Comparison of ENCODE assay signal across 1 cellular context in genomic region chr20:46056970-46057855, GRCh38.
TF ChIP-seq lines count a peak whose summit lies in the region.

No MANE protein-coding gene starts in this region.

TF ChIP-seq in HepG2, 621 proteins besides CTCF, POLR2A, EP300 and RAD21 (continues in another document):
- no peak for TF ChIP-seq ZNF431 (CRISPR knock-in tag; IDR thresholded peaks at IDR 0.05; ENCODE audit: borderline replicate concordance, low read depth)
- TF ChIP-seq ESRRA (CRISPR knock-in tag; IDR thresholded peaks at IDR 0.05; ENCODE audit: low read depth) = no peak
- TF ChIP-seq ZFP37 (CRISPR knock-in tag; IDR thresholded peaks at IDR 0.05; ENCODE audit: borderline replicate concordance) = no peak
- no peak for TF ChIP-seq ZNF660 (CRISPR knock-in tag; IDR thresholded peaks at IDR 0.05; ENCODE audit: borderline replicate concordance, low read depth)
- no peak for TF ChIP-seq PHF20 (CRISPR knock-in tag; IDR thresholded peaks at IDR 0.05)
- TF ChIP-seq ZNF749 (CRISPR knock-in tag; IDR thresholded peaks at IDR 0.05; ENCODE audit: borderline replicate concordance) = no peak
- peak; percentile 36; the same call in 1 of the 2 replicates for TF ChIP-seq NFKB2 (CRISPR knock-in tag; IDR thresholded peaks at IDR 0.05; ENCODE audit: borderline replicate concordance)
- peak; percentile 66 for TF ChIP-seq PTBP1 (IDR thresholded peaks at IDR 0.05; ENCODE audit: low read depth, low read length, poor library complexity, severe bottlenecking)
- peak; percentile 93 for TF ChIP-seq MIER2 (CRISPR knock-in tag; IDR thresholded peaks at IDR 0.05)
- TF ChIP-seq MIER3 (CRISPR knock-in tag; IDR thresholded peaks at IDR 0.05; ENCODE audit: borderline replicate concordance) = no peak
- TF ChIP-seq ZBTB37 (CRISPR knock-in tag; IDR thresholded peaks at IDR 0.05) = no peak
- TF ChIP-seq SNAPC5 (CRISPR knock-in tag; IDR thresholded peaks at IDR 0.05; ENCODE audit: borderline replicate concordance) = no peak
- TF ChIP-seq KLF11 (CRISPR knock-in tag; IDR thresholded peaks at IDR 0.05) = 0 out of 2 replicates have a peak, but pooled peaks have one; percentile 34
- TF ChIP-seq SRSF1 (optimal IDR thresholded peaks at IDR 0.05; ENCODE audit: low read depth, low read length) = no peak
- TF ChIP-seq ZNF34 (CRISPR knock-in tag; IDR thresholded peaks at IDR 0.05; ENCODE audit: borderline replicate concordance) = no peak
- TF ChIP-seq AGO2 (optimal IDR thresholded peaks at IDR 0.05; ENCODE audit: low read depth, low read length) = peak; percentile 41
- 0 out of 2 replicates have a peak, but pooled peaks have one; percentile 31 for TF ChIP-seq ZNF331 (CRISPR knock-in tag; IDR thresholded peaks at IDR 0.05)
- TF ChIP-seq ZNF709 (CRISPR knock-in tag; IDR thresholded peaks at IDR 0.05) = no peak
- TF ChIP-seq ZNF354B (CRISPR knock-in tag; IDR thresholded peaks at IDR 0.05) = no peak
- no peak for TF ChIP-seq LRRFIP1 (CRISPR knock-in tag; conservative IDR thresholded peaks at IDR 0.05)
- no peak for TF ChIP-seq KAT2B (IDR thresholded peaks at IDR 0.05; ENCODE audit: borderline replicate concordance, low read depth, low read length)
- no peak for TF ChIP-seq ZFP1 (CRISPR knock-in tag; IDR thresholded peaks at IDR 0.05)
- no peak for TF ChIP-seq FOSL1 (CRISPR knock-in tag; IDR thresholded peaks at IDR 0.05; ENCODE audit: borderline replicate concordance)
- TF ChIP-seq ZNF816 (CRISPR knock-in tag; IDR thresholded peaks at IDR 0.05; ENCODE audit: borderline replicate concordance) = no peak
- TF ChIP-seq FOXO4 (CRISPR knock-in tag; conservative IDR thresholded peaks at IDR 0.05) = 0 out of 2 replicates have a peak, but pooled peaks have one; percentile 35
- TF ChIP-seq KDM2A (CRISPR knock-in tag; IDR thresholded peaks at IDR 0.05; ENCODE audit: borderline replicate concordance, low read depth) = peak; percentile 50; the same call in 1 of the 2 replicates
- TF ChIP-seq FOXK1 (CRISPR knock-in tag; IDR thresholded peaks at IDR 0.05; ENCODE audit: borderline replicate concordance, low read depth) = no peak
- peak; percentile 41; the same call in 1 of the 2 replicates for TF ChIP-seq BORCS8-MEF2B (CRISPR knock-in tag; IDR thresholded peaks at IDR 0.05)
- no peak for TF ChIP-seq MTA1 (CRISPR knock-in tag; IDR thresholded peaks at IDR 0.05; ENCODE audit: borderline replicate concordance)
- TF ChIP-seq REPIN1 (CRISPR knock-in tag; IDR thresholded peaks at IDR 0.05; ENCODE audit: borderline replicate concordance, low read depth) = no peak
- no peak for TF ChIP-seq ZNF207 (IDR thresholded peaks at IDR 0.05; ENCODE audit: borderline replicate concordance)
- TF ChIP-seq MXD1 (CRISPR knock-in tag; IDR thresholded peaks at IDR 0.05) = no peak
- no peak for TF ChIP-seq MAF1 (CRISPR knock-in tag; IDR thresholded peaks at IDR 0.05; ENCODE audit: borderline replicate concordance)
- no peak for TF ChIP-seq ETV5 (CRISPR knock-in tag; IDR thresholded peaks at IDR 0.05; ENCODE audit: borderline replicate concordance)
- no peak for TF ChIP-seq GLI4 (CRISPR knock-in tag; IDR thresholded peaks at IDR 0.05; ENCODE audit: borderline replicate concordance)
- no peak for TF ChIP-seq THYN1 (CRISPR knock-in tag; IDR thresholded peaks at IDR 0.05; ENCODE audit: borderline replicate concordance, low read depth)
- TF ChIP-seq ARNT2 (CRISPR knock-in tag; IDR thresholded peaks at IDR 0.05; ENCODE audit: low read depth) = no peak
- peak; percentile 21 for TF ChIP-seq XRCC5 (optimal IDR thresholded peaks at IDR 0.05; ENCODE audit: low read length)
- TF ChIP-seq ZBTB4 (CRISPR knock-in tag; IDR thresholded peaks at IDR 0.05; ENCODE audit: borderline replicate concordance) = no peak
- TF ChIP-seq ZNF746 (CRISPR knock-in tag; IDR thresholded peaks at IDR 0.05) = no peak
- TF ChIP-seq CREM (IDR thresholded peaks at IDR 0.05) = no peak
- TF ChIP-seq CREM (CRISPR knock-in tag; IDR thresholded peaks at IDR 0.05) = no peak
- peak; percentile 42; the same call in 1 of the 2 replicates for TF ChIP-seq EHMT2 (IDR thresholded peaks at IDR 0.05; ENCODE audit: borderline replicate concordance, low read depth, low read length)
- 0 out of 2 replicates have a peak, but pooled peaks have one; percentile 21 for TF ChIP-seq CENPT (CRISPR knock-in tag; IDR thresholded peaks at IDR 0.05; ENCODE audit: low read depth)
- peak; percentile 32; the same call in 1 of the 2 replicates for TF ChIP-seq ATF3 (CRISPR knock-in tag; IDR thresholded peaks at IDR 0.05)
- TF ChIP-seq PRDM4 (CRISPR knock-in tag; IDR thresholded peaks at IDR 0.05; ENCODE audit: borderline replicate concordance) = 0 out of 2 replicates have a peak, but pooled peaks have one; percentile 47
- TF ChIP-seq TRIM24 (CRISPR knock-in tag; IDR thresholded peaks at IDR 0.05) = no peak
- no peak for TF ChIP-seq PHF21A (CRISPR knock-in tag; IDR thresholded peaks at IDR 0.05)
- TF ChIP-seq ERF (CRISPR knock-in tag; IDR thresholded peaks at IDR 0.05) = 0 out of 2 replicates have a peak, but pooled peaks have one; percentile 39
- TF ChIP-seq ZKSCAN5 (CRISPR knock-in tag; IDR thresholded peaks at IDR 0.05) = no peak
- no peak for TF ChIP-seq MTF1 (CRISPR knock-in tag; IDR thresholded peaks at IDR 0.05)
- peak; percentile 89 for TF ChIP-seq ZBTB33 (CRISPR knock-in tag; IDR thresholded peaks at IDR 0.05)
- TF ChIP-seq ZNF567 (CRISPR knock-in tag; IDR thresholded peaks at IDR 0.05; ENCODE audit: borderline replicate concordance) = no peak
